8 cellular contexts compared by ENCODE assay signal in genomic region chr12:118356809-118357326, GRCh38. TPM values are rescaled to one million over a fixed set of nuclear protein-coding genes. Genes with fewer than 3 reads are reported as not detected.
DNase-seq lines count a peak whose midpoint lies in the region; ATAC-seq and TF ChIP-seq lines count a peak whose summit lies in the region.

No MANE protein-coding gene starts in this region.

- no peaks in the 10 kb centered on the region for H3K27me3 ChIP-seq in RWPE2 (ENCODE audit: insufficient read depth, poor library complexity, severe bottlenecking)
- H3K27me3 ChIP-seq in fibroblast of lung (ENCODE audit: control insufficient read depth, insufficient read depth, low read length) = no peaks in the 10 kb centered on the region
- no peaks in the 10 kb centered on the region for H3K27me3 ChIP-seq in skeletal muscle satellite cell (ENCODE audit: control insufficient read depth, insufficient read depth, low read length)

- H3K9me3 ChIP-seq in RWPE2 (ENCODE audit: severe bottlenecking) (peaks cover 4% of the 10 kb centered on the region), fibroblast of lung (ENCODE audit: control insufficient read depth, insufficient read depth, low read depth, low read length) (no peaks in the 10 kb centered on the region), skeletal muscle satellite cell (replicated peaks; ENCODE audit: low read length) (no peaks in the 10 kb centered on the region)

- no peaks in the 10 kb centered on the region for H4K20me1 ChIP-seq in fibroblast of lung (ENCODE audit: control insufficient read depth, extremely low read depth, insufficient read depth, low read length)

- H3K79me2 ChIP-seq in fibroblast of lung (ENCODE audit: control insufficient read depth, insufficient read depth, low read length) = peaks cover 65% of the 10 kb centered on the region

- H2AFZ ChIP-seq in fibroblast of lung (ENCODE audit: low read length) = no peak overlapping the region

- H3K27ac ChIP-seq in RWPE2 (ENCODE audit: poor library complexity, severe bottlenecking) = peak overlapping the region; percentile 86
- peak overlapping the region; percentile 94 for H3K27ac ChIP-seq in fibroblast of lung (ENCODE audit: insufficient read depth, low read length)

- H3K4me2 ChIP-seq in fibroblast of lung (ENCODE audit: extremely low read depth, insufficient read depth, low read length) (peak overlapping the region; percentile 69), skeletal muscle satellite cell (ENCODE audit: low read length) (peak overlapping the region; percentile 61)

- TF ChIP-seq CTCF in RWPE2 (IDR thresholded peaks at IDR 0.05; ENCODE audit: poor library complexity, severe bottlenecking) (no peak), fibroblast of lung (conservative IDR thresholded peaks at IDR 0.05 in 1 of 2, IDR thresholded peaks at IDR 0.05 in 1 of 2; ENCODE audit: low read depth in 1 of 2, low read length in 2 of 2) (no peak)

- peaks cover 10% of the 10 kb centered on the region; the same call in 1 of the 2 replicates for H3K36me3 ChIP-seq in RWPE2 (ENCODE audit: low read depth)
- H3K36me3 ChIP-seq in fibroblast of lung (ENCODE audit: control insufficient read depth, insufficient read depth, low read length) = no peaks in the 10 kb centered on the region
- no peaks in the 10 kb centered on the region for H3K36me3 ChIP-seq in skeletal muscle satellite cell (ENCODE audit: insufficient read depth, low read length)

- H3K9ac ChIP-seq in fibroblast of lung (ENCODE audit: insufficient read depth, low read length) = peak overlapping the region; percentile 57
- peak overlapping the region; percentile 81 for H3K9ac ChIP-seq in skeletal muscle satellite cell (ENCODE audit: low read depth, low read length)

- ATAC-seq in RWPE2 (ENCODE audit: low read depth) = peak; percentile 87

- peaks cover 55% of the 10 kb centered on the region for H3K4me1 ChIP-seq in RWPE2 (ENCODE audit: insufficient read depth, poor library complexity, severe bottlenecking)
- H3K4me1 ChIP-seq in fibroblast of lung (ENCODE audit: control insufficient read depth, extremely low read depth, insufficient read depth, low read length) = peaks cover 11% of the 10 kb centered on the region
- H3K4me1 ChIP-seq in skeletal muscle satellite cell (ENCODE audit: control insufficient read depth, insufficient read depth, low read length) = peaks cover 47% of the 10 kb centered on the region

- DNase-seq in stimulated activated CD4-positive, alpha-beta T cell treated with anti-CD3 and anti-CD28 coated beads, Interleukin-1b, Interleukin-23, amount 100 ng/mL, for 48 hours = peak; percentile 27
- no peak for DNase-seq in stimulated activated CD4-positive, alpha-beta T cell treated with anti-CD3 and anti-CD28 coated beads, Interleukin-12 subunit alpha, Interleukin-12 subunit beta, amount 100 ng/mL, for 4 hours
- DNase-seq in RWPE2 (ENCODE audit: low spot score) = no peak
- peak; percentile 81 to 90 for DNase-seq in fibroblast of lung (ENCODE audit: low read depth in 2 of 2)
- no peak for DNase-seq in activated gamma-delta T cell (lab: John Stamatoyannopoulos, UW)
- no peak for DNase-seq in NCI-H1417 treated with DMSO at 0.1 percent for 48 hours (lab: John Stamatoyannopoulos, UW)
- DNase-seq in NCI-H128 (lab: John Stamatoyannopoulos, UW; ENCODE audit: unreplicated experiment) = no peak

- H3K4me3 ChIP-seq in RWPE2 (ENCODE audit: severe bottlenecking) = no peak overlapping the region
- H3K4me3 ChIP-seq in fibroblast of lung (replicated peaks in 1 of 4; ENCODE audit: control extremely low read depth in 1 of 4, insufficient read depth in 1 of 4, low read depth in 3 of 4, low read length in 4 of 4) = peak overlapping the region in 2 of 4 experiments; percentile 3 to 13
- no peak overlapping the region for H3K4me3 ChIP-seq in skeletal muscle satellite cell (ENCODE audit: low read length)

RNA-seq across cellular contexts. Expression of gene TAOK3, which starts 15.8 kb away (rescaled TPM):
- 41.6 and 64.7 TPM in 2 replicates for total RNA-seq in fibroblast of lung
- polyA plus RNA-seq in fibroblast of lung = 76.1 and 97.4 TPM in 2 replicates
- 40.6 and 49.3 TPM in 2 replicates for polyA plus RNA-seq in fibroblast of lung (2012)
- polyA minus RNA-seq in fibroblast of lung (ENCODE audit: low replicate concordance) = 118 and 162 TPM in 2 replicates
- 25.8 and 37.8 TPM in 2 replicates for total RNA-seq in skeletal muscle satellite cell (2012; rRNA removed)

RNA-seq across cellular contexts. Expression of gene SUDS3, which starts 19.5 kb away (rescaled TPM):
- total RNA-seq in fibroblast of lung = 31.4 and 34.2 TPM in 2 replicates
- polyA plus RNA-seq in fibroblast of lung = 17.8 and 20.3 TPM in 2 replicates
- 10.7 and 12.9 TPM in 2 replicates for polyA plus RNA-seq in fibroblast of lung (2012)
- 10.6 and 14.5 TPM in 2 replicates for polyA minus RNA-seq in fibroblast of lung (ENCODE audit: low replicate concordance)
- total RNA-seq in skeletal muscle satellite cell (2012; rRNA removed) = 18.8 and 19.0 TPM in 2 replicates

Comparison
In these comparisons a context has a peak if more than half of its experiments do, and no peak if none do; other contexts are left out.
1. DNase-seq: peak in stimulated activated CD4-positive, alpha-beta T cell treated with anti-CD3 and anti-CD28 coated beads, Interleukin-1b, Interleukin-23, amount 100 ng/mL, for 48 hours (single experiment) and fibroblast of lung (2 of 2); none in stimulated activated CD4-positive, alpha-beta T cell treated with anti-CD3 and anti-CD28 coated beads, Interleukin-12 subunit alpha, Interleukin-12 subunit beta, amount 100 ng/mL, for 4 hours (single experiment), RWPE2 (single experiment), activated gamma-delta T cell (single experiment), NCI-H1417 treated with DMSO at 0.1 percent for 48 hours (single experiment) and NCI-H128 (single experiment).